In genomic region chr2:202375611-202376408, GRCh38 we compare ENCODE assay signal across 8 cellular contexts.
DNase-seq lines count a peak whose midpoint lies in the region; ATAC-seq and TF ChIP-seq lines count a peak whose summit lies in the region.

TSS of gene BMPR2 (plus strand) at chr2:202376327. CDS start at chr2:202377475, 1,148 bp downstream.

- no peak for TF ChIP-seq CTCF in AG04449 (IDR thresholded peaks at IDR 0.05; ENCODE audit: insufficient read depth, low read length, missing control alignments)

- DNase-seq in AG04449 (ENCODE audit: low read depth, low spot score) (peak; percentile 23), NCI-H2227 treated with DMSO at 0.1 percent for 48 hours (lab: John Stamatoyannopoulos, UW) (peak; percentile 98), cerebellar cortex (ENCODE audit: low spot score) (peak; percentile 84), islet precursor cell (peak; percentile 97)
- peak; percentile 60 to 72 (median 69) for DNase-seq in activated CD4-positive, CD25-positive, alpha-beta regulatory T cell (lab: John Stamatoyannopoulos, UW)
- peak; percentile 83 for DNase-seq in stimulated activated CD4-positive, alpha-beta T cell treated with anti-CD3 and anti-CD28 coated beads, Interleukin-12 subunit alpha, Interleukin-12 subunit beta, amount 100 ng/mL, for 4 hours

- peak within 1 kb of the TSS; percentile 81 for H3K4me3 ChIP-seq in AG04449 (ENCODE audit: low read depth, low read length)

- peak; percentile 80 for ATAC-seq in GM18909 (IDR thresholded peaks at IDR 0.05; ENCODE audit: poor library complexity, unreplicated experiment)
- peak; percentile 72 for ATAC-seq in HG03159 (IDR thresholded peaks at IDR 0.05; ENCODE audit: unreplicated experiment)

- POLR2A ChIA-PET in AG04449 (lab: Yijun Ruan, JAX): no interaction called here

- CTCF ChIA-PET in AG04449 (lab: Yijun Ruan, JAX): interaction anchor here (1.3 kb wide), 1 partner anchor 69 kb away, joined by 3 read pairs; no protein-coding TSS in a partner anchor

Comparison
In these comparisons a context has a peak if more than half of its experiments do, and no peak if none do; other contexts are left out.
1. Peak in every context shown above with its lines: DNase-seq, ATAC-seq and H3K4me3 ChIP-seq.
2. DNase-seq: peak in every context shown above with its lines; median percentile 98 in NCI-H2227 treated with DMSO at 0.1 percent for 48 hours; 97 in islet precursor cell; 84 in cerebellar cortex; 83 in stimulated activated CD4-positive, alpha-beta T cell treated with anti-CD3 and anti-CD28 coated beads, Interleukin-12 subunit alpha, Interleukin-12 subunit beta, amount 100 ng/mL, for 4 hours; 69 in activated CD4-positive, CD25-positive, alpha-beta regulatory T cell; 23 in AG04449.